ENCODE assay signal across 1 cellular context in the genomic region with DNA sequence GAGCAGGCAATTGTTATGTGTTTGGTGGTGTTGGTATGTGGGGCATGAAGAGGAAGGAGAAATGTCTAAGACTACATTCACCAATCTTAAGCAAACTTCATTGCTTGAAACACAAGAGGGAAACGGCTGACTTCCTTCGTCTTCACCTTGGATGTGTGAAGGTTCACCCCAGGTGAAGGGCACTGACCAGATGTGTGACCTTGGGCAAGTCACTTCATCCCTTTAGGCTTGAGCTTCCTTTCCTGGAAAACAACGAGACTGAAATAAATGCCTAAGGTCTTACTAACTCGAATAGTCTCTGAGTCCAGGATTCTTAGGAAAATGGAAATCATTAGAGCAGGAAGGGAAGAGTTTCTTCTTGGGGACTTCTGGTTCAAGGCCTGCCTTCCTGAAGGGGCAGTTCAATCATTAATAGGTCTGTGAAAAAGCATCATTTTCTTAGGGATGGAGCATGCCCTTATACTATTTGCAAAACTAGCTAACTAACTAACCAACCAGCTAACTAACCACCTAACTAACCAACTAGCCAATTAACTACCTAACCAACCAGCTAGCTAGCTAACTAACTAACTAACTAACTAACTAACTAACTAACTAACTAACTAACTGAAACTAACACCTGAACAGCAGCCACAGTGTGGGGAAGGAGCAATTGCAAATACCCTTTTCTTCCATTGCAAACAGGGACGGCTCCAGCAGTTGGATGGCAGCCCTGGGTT.
TF ChIP-seq lines count a peak whose summit lies in the region.

No MANE protein-coding gene starts in this region.

TF ChIP-seq in SK-N-SH, 30 proteins besides CTCF, POLR2A, EP300 and RAD21 (continued from another document):
- TF ChIP-seq, protein P1, sequence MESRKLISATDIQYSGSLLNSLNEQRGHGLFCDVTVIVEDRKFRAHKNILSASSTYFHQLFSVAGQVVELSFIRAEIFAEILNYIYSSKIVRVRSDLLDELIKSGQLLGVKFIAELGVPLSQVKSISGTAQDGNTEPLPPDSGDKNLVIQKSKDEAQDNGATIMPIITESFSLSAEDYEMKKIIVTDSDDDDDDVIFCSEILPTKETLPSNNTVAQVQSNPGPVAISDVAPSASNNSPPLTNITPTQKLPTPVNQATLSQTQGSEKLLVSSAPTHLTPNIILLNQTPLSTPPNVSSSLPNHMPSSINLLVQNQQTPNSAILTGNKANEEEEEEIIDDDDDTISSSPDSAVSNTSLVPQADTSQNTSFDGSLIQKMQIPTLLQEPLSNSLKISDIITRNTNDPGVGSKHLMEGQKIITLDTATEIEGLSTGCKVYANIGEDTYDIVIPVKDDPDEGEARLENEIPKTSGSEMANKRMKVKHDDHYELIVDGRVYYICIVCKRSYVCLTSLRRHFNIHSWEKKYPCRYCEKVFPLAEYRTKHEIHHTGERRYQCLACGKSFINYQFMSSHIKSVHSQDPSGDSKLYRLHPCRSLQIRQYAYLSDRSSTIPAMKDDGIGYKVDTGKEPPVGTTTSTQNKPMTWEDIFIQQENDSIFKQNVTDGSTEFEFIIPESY (IDR thresholded peaks at IDR 0.05; ENCODE audit: borderline replicate concordance, low read depth), result no peak
- TF ChIP-seq, protein P2, sequence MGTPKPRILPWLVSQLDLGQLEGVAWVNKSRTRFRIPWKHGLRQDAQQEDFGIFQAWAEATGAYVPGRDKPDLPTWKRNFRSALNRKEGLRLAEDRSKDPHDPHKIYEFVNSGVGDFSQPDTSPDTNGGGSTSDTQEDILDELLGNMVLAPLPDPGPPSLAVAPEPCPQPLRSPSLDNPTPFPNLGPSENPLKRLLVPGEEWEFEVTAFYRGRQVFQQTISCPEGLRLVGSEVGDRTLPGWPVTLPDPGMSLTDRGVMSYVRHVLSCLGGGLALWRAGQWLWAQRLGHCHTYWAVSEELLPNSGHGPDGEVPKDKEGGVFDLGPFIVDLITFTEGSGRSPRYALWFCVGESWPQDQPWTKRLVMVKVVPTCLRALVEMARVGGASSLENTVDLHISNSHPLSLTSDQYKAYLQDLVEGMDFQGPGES (IDR thresholded peaks at IDR 0.05; ENCODE audit: low read depth, low read length), result no peak; the same call in 1 of the 2 replicates
- no peak for TF ChIP-seq EZH2phosphoT487 (IDR thresholded peaks at IDR 0.05; ENCODE audit: borderline replicate concordance, low read depth)
- TF ChIP-seq POLR2AphosphoS5 (IDR thresholded peaks at IDR 0.05; ENCODE audit: low read depth, low read length), result no peak
- no peak for TF ChIP-seq GATA2 (CRISPR knock-in tag; IDR thresholded peaks at IDR 0.05)
- TF ChIP-seq CHD2 (IDR thresholded peaks at IDR 0.05; ENCODE audit: low read length, partially characterized antibody), result no peak
- no peak for TF ChIP-seq TEAD4 (IDR thresholded peaks at IDR 0.05; ENCODE audit: borderline replicate concordance, insufficient read depth)
- TF ChIP-seq, protein P3, sequence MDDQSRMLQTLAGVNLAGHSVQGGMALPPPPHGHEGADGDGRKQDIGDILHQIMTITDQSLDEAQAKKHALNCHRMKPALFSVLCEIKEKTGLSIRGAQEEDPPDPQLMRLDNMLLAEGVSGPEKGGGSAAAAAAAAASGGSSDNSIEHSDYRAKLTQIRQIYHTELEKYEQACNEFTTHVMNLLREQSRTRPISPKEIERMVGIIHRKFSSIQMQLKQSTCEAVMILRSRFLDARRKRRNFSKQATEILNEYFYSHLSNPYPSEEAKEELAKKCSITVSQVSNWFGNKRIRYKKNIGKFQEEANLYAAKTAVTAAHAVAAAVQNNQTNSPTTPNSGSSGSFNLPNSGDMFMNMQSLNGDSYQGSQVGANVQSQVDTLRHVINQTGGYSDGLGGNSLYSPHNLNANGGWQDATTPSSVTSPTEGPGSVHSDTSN (IDR thresholded peaks at IDR 0.05), result no peak
- no peak for TF ChIP-seq FOXM1 (IDR thresholded peaks at IDR 0.05; ENCODE audit: low read depth)
- TF ChIP-seq NRF1 (IDR thresholded peaks at IDR 0.05; ENCODE audit: low read depth, low read length), result no peak
- no peak for TF ChIP-seq TAF1 (IDR thresholded peaks at IDR 0.05; ENCODE audit: borderline replicate concordance, low read depth, low read length)
- no peak for TF ChIP-seq JUND (IDR thresholded peaks at IDR 0.05)
- no peak for TF ChIP-seq RXRA (IDR thresholded peaks at IDR 0.05; ENCODE audit: borderline replicate concordance, low read depth)
- no peak for TF ChIP-seq SMC3 (IDR thresholded peaks at IDR 0.05; ENCODE audit: low read depth, low read length)
- no peak for TF ChIP-seq YY1 (IDR thresholded peaks at IDR 0.05; ENCODE audit: low read depth)
TF ChIP-seq in SK-N-SH: peak in this region for 0.
